Comparison of ENCODE assay signal across 18 cellular contexts in the genomic region with DNA sequence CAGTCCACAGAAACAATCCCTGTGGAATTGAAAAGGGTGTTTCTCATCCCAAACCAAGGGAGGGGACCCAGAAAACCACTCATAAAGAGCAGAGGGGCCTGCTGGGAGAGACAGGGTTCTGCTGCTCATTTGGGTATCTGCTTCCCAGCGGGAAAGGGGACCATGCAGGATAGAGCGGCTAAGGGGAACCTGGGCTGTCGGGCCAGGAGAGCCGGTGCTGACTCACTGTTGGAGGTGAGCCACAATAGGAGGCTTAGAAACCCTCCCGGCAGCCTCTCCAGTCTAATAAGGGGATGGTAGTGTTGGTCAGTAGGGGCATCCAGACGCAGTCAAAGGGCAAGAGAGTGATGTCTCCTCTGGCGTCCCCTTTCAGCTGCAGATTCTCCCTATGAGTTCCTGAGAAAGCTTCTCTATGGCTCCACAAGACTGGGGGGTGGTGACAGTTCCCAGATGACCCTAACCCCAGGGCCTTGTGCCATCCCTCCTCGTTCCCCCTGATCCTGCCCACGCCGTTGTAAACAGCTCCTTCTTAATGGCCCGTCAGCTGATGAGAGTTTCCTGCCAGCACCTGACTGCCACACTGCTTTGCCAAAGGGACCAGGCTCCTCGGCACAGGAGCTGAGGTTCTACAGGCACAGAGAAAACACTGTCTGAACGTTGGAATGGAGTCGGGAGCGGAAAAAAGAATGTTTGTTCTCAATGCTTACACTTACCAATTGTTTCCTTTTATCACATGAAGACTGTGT.
"Had no signal": no experiment of that assay in that cellular context is flagged by ENCODE, and none has a peak within 500 bp of the region (broad histone marks: within the 10 kb centered on the region; RNA-seq: fewer than 3 reads in every experiment).

No MANE protein-coding gene starts in this region.

- H3K27ac ChIP-seq: heart left ventricle, right atrium auricular region had no signal

- H3K4me1 Mint-ChIP-seq: nephron progenitor cell had no signal

- H3K4me3 Mint-ChIP-seq: naive thymus-derived CD4-positive, alpha-beta T cell; nephron progenitor cell; stimulated activated naive CD8-positive, alpha-beta T cell treated with anti-CD3 and anti-CD28 coated beads, Interleukin-15, Interleukin-2, amounts not matched to agents 100 ng/mL and 50 ng/mL, for 24 hours had no signal

- H3K4me1 ChIP-seq: right atrium auricular region had no signal

- DNase-seq: effector memory CD4-positive, alpha-beta T cell; hippocampal formation; left colon; left ventricle myocardium superior; mesendoderm; naive thymus-derived CD4-positive, alpha-beta T cell; nephron progenitor cell; posterior cingulate gyrus; sigmoid colon; stimulated activated CD4-positive, alpha-beta T cell treated with anti-CD3 and anti-CD28 coated beads, Interleukin-12 subunit alpha, Interleukin-12 subunit beta, amount 100 ng/mL, for 4 hours; stimulated activated CD4-positive, alpha-beta T cell treated with anti-CD3 and anti-CD28 coated beads, Interleukin-2, amount 100 ng/mL, for 48 hours; trophoblast cell had no signal

- H3K27ac Mint-ChIP-seq: naive thymus-derived CD4-positive, alpha-beta T cell; nephron progenitor cell; stimulated activated naive CD8-positive, alpha-beta T cell treated with anti-CD3 and anti-CD28 coated beads, Interleukin-15, Interleukin-2, amounts not matched to agents 100 ng/mL and 50 ng/mL, for 24 hours had no signal

- H3K27me3 ChIP-seq: heart left ventricle, right atrium auricular region, sigmoid colon had no signal

- H3K36me3 ChIP-seq: heart left ventricle, right atrium auricular region, sigmoid colon had no signal

- H3K27me3 Mint-ChIP-seq: naive thymus-derived CD4-positive, alpha-beta T cell; stimulated activated naive CD8-positive, alpha-beta T cell treated with anti-CD3 and anti-CD28 coated beads, Interleukin-15, Interleukin-2, amounts not matched to agents 100 ng/mL and 50 ng/mL, for 24 hours had no signal

- ATAC-seq: esophagus mucosa; left colon; left ventricle myocardium superior; naive thymus-derived CD4-positive, alpha-beta T cell had no signal

- H3K4me3 ChIP-seq: heart left ventricle, lung, right atrium auricular region, sigmoid colon, skin epidermis had no signal
